ENCODE assay signal across 1 cellular context in the genomic region with DNA sequence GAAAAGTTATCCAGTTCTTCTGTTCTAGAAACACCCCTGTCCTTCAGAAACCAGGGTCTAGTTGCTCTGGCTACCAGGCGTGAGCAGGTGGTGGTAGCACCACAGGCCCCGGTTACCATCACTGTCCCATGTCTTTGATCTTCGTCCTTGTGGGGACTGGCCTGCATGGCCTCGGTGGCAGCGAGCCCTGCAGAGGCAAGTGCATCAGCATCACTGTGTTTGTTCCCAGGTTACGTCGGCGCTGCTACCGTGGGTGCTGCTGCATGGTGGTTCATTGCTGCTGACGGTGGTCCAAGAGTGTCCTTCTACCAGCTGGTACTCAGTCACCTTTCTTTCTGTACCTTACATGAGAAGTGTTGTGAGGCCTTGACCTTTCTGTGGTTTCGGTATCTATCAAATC.
TF ChIP-seq lines count a peak whose summit lies in the region.

No MANE protein-coding gene starts in this region.

TF ChIP-seq in GM23338, 12 proteins besides CTCF, POLR2A, EP300 and RAD21 (continued from another document):
- TF ChIP-seq, protein P1, sequence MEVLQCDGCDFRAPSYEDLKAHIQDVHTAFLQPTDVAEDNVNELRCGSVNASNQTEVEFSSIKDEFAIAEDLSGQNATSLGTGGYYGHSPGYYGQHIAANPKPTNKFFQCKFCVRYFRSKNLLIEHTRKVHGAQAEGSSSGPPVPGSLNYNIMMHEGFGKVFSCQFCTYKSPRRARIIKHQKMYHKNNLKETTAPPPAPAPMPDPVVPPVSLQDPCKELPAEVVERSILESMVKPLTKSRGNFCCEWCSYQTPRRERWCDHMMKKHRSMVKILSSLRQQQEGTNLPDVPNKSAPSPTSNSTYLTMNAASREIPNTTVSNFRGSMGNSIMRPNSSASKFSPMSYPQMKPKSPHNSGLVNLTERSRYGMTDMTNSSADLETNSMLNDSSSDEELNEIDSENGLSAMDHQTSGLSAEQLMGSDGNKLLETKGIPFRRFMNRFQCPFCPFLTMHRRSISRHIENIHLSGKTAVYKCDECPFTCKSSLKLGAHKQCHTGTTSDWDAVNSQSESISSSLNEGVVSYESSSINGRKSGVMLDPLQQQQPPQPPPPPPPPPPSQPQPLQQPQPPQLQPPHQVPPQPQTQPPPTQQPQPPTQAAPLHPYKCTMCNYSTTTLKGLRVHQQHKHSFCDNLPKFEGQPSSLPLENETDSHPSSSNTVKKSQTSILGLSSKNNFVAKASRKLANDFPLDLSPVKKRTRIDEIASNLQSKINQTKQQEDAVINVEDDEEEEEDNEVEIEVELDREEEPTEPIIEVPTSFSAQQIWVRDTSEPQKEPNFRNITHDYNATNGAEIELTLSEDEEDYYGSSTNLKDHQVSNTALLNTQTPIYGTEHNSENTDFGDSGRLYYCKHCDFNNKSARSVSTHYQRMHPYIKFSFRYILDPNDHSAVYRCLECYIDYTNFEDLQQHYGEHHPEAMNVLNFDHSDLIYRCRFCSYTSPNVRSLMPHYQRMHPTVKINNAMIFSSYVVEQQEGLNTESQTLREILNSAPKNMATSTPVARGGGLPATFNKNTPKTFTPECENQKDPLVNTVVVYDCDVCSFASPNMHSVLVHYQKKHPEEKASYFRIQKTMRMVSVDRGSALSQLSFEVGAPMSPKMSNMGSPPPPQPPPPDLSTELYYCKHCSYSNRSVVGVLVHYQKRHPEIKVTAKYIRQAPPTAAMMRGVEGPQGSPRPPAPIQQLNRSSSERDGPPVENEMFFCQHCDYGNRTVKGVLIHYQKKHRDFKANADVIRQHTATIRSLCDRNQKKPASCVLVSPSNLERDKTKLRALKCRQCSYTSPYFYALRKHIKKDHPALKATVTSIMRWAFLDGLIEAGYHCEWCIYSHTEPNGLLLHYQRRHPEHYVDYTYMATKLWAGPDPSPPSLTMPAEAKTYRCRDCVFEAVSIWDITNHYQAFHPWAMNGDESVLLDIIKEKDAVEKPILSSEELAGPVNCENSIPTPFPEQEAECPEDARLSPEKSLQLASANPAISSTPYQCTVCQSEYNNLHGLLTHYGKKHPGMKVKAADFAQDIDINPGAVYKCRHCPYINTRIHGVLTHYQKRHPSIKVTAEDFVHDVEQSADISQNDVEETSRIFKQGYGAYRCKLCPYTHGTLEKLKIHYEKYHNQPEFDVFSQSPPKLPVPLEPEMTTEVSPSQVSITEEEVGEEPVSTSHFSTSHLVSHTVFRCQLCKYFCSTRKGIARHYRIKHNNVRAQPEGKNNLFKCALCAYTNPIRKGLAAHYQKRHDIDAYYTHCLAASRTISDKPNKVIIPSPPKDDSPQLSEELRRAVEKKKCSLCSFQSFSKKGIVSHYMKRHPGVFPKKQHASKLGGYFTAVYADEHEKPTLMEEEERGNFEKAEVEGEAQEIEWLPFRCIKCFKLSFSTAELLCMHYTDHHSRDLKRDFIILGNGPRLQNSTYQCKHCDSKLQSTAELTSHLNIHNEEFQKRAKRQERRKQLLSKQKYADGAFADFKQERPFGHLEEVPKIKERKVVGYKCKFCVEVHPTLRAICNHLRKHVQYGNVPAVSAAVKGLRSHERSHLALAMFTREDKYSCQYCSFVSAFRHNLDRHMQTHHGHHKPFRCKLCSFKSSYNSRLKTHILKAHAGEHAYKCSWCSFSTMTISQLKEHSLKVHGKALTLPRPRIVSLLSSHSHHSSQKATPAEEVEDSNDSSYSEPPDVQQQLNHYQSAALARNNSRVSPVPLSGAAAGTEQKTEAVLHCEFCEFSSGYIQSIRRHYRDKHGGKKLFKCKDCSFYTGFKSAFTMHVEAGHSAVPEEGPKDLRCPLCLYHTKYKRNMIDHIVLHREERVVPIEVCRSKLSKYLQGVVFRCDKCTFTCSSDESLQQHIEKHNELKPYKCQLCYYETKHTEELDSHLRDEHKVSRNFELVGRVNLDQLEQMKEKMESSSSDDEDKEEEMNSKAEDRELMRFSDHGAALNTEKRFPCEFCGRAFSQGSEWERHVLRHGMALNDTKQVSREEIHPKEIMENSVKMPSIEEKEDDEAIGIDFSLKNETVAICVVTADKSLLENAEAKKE (CRISPR knock-in tag; IDR thresholded peaks at IDR 0.05), result no peak
- TF ChIP-seq, protein P2, sequence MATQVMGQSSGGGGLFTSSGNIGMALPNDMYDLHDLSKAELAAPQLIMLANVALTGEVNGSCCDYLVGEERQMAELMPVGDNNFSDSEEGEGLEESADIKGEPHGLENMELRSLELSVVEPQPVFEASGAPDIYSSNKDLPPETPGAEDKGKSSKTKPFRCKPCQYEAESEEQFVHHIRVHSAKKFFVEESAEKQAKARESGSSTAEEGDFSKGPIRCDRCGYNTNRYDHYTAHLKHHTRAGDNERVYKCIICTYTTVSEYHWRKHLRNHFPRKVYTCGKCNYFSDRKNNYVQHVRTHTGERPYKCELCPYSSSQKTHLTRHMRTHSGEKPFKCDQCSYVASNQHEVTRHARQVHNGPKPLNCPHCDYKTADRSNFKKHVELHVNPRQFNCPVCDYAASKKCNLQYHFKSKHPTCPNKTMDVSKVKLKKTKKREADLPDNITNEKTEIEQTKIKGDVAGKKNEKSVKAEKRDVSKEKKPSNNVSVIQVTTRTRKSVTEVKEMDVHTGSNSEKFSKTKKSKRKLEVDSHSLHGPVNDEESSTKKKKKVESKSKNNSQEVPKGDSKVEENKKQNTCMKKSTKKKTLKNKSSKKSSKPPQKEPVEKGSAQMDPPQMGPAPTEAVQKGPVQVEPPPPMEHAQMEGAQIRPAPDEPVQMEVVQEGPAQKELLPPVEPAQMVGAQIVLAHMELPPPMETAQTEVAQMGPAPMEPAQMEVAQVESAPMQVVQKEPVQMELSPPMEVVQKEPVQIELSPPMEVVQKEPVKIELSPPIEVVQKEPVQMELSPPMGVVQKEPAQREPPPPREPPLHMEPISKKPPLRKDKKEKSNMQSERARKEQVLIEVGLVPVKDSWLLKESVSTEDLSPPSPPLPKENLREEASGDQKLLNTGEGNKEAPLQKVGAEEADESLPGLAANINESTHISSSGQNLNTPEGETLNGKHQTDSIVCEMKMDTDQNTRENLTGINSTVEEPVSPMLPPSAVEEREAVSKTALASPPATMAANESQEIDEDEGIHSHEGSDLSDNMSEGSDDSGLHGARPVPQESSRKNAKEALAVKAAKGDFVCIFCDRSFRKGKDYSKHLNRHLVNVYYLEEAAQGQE (IDR thresholded peaks at IDR 0.05; ENCODE audit: unreplicated experiment), result no peak
- TF ChIP-seq ZNF114 (CRISPR knock-in tag; IDR thresholded peaks at IDR 0.05) (no peak), JUNB (IDR thresholded peaks at IDR 0.05; ENCODE audit: unreplicated experiment) (no peak), POLR2AphosphoS5 (IDR thresholded peaks at IDR 0.05; ENCODE audit: low read depth) (no peak), EZH2 (IDR thresholded peaks at IDR 0.05; ENCODE audit: low read depth, unreplicated experiment) (no peak)
- TF ChIP-seq, protein P3, sequence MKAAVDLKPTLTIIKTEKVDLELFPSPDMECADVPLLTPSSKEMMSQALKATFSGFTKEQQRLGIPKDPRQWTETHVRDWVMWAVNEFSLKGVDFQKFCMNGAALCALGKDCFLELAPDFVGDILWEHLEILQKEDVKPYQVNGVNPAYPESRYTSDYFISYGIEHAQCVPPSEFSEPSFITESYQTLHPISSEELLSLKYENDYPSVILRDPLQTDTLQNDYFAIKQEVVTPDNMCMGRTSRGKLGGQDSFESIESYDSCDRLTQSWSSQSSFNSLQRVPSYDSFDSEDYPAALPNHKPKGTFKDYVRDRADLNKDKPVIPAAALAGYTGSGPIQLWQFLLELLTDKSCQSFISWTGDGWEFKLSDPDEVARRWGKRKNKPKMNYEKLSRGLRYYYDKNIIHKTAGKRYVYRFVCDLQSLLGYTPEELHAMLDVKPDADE (IDR thresholded peaks at IDR 0.05), result no peak
